Comparison of ENCODE assay signal across 8 cellular contexts in the genomic region with DNA sequence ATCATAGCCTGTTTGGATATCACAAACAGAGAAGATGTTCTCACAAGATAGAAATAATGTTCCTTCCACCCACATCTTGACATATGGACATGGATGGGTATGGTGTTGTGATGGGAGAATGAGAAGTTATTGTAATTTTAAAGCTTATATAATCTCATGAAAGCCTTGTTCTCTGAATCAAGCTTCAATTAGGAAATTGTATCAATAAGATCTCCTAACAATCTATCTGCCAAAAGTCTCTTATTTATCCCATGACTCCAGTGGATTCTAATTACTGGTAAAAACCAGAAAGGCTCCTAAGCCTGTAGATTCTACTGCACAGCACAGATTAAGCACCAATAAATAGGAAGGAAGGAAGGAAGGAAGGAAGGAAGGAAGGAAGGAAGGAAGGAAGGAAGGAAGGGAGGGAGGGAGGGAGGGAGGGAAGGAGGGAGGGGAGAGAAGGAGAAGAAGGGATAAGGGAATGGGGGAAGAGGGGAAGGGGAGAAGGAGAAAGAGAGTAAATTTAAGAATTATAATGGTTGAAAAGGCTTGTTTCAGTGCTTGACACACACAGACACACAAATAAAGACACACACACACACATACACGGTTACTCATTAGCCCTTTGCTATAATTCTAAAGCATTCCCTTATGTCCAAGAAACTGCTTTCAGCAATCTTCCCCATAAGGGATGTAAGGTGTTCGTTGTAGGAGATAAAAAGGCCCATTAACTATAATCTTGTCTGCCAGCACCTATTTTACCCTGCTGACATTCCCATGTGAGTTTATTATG.
"Had no signal": no experiment of that assay in that cellular context is flagged by ENCODE, and none has a peak within 500 bp of the region (broad histone marks: within the 10 kb centered on the region; RNA-seq: fewer than 3 reads in every experiment).

No MANE protein-coding gene starts in this region.

- H3K4me2 ChIP-seq: GM23338 had no signal

- H3K4me1 Mint-ChIP-seq: GM23338, H9, IgD-negative memory B cell had no signal

- H3K27ac Mint-ChIP-seq: GM23338, H9, IgD-negative memory B cell had no signal

- H3K27me3 Mint-ChIP-seq: IgD-negative memory B cell had no signal

- DNase-seq: H9, HCEC 1CT, KG1 had no signal

- ATAC-seq: GM23338 had no signal

- FAIRE-seq: H1, H54, HTR-8/SVneo had no signal

- H3K4me3 Mint-ChIP-seq: GM23338, H9, IgD-negative memory B cell had no signal

- H3K9me3 Mint-ChIP-seq: IgD-negative memory B cell had no signal

- H2AFZ ChIP-seq: GM23338 had no signal

- H3K4me3 ChIP-seq: GM23338 had no signal
